Comparison of ENCODE assay signal across 8 cellular contexts in the genomic region with DNA sequence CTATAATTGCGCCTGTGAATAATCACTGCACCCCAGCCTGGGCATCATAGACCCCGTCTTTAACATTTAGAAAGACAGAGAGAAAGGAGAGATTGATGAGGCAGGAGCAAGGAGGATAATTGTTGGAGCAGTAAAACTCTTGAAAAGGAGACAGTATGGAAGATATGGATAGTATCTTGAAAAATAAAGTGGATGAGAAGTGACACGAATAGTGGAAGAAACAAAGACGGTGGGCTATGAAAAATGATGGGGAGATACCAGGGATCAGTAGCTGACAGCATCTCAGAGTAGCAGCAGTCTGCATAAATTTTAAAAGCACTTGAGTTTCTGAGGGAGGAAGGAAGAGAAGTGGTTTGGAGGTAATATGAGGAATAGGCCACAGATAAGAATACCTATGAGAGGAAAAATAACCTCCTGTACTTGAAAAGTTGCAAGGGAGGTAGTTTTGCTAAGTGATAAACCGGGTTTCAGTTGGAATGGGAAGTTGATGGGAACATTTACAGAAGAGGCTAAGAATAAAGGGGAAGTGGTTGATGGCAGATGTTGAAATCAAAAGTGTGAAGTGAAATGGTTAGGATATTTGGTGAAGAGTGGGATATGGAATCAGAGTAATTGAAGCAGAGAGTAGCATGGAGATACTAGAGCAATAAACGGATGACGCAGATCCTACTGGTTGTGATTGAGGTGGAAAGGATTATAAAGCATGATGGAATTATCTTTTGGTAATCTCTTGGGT. TPM values are rescaled to one million over a fixed set of nuclear protein-coding genes. Genes with fewer than 3 reads are reported as not detected.
A peak's percentile ranks its signal among the peaks of the same experiment; 100 is the strongest.
DNase-seq lines count a peak whose midpoint lies in the region; ATAC-seq and TF ChIP-seq lines count a peak whose summit lies in the region.

No MANE protein-coding gene starts in this region.

- no peak for ATAC-seq in activated T-cell treated with anti-CD3 and anti-CD28 coated beads, Interleukin-2, amount 50 U/mL, for 4 hours
- no peak for ATAC-seq in body of pancreas
- no peak for ATAC-seq in GM19351 (IDR thresholded peaks at IDR 0.05; ENCODE audit: unreplicated experiment)

- CTCF ChIA-PET in OCI-LY7 (lab: Charles Lee; ENCODE audit: unreplicated experiment): no interaction called here

- H3K4me3 ChIP-seq in OCI-LY7 (ENCODE audit: low read depth, low read length, poor library complexity, severe bottlenecking) (no peak overlapping the region), fibroblast of lung (replicated peaks in 1 of 4; ENCODE audit: control extremely low read depth in 1 of 4, insufficient read depth in 1 of 4, low read depth in 3 of 4, low read length in 4 of 4) (no peak overlapping the region), tibial artery (no peak overlapping the region), body of pancreas (no peak overlapping the region)

- intact Hi-C loops in OCI-LY7 (cut with micrococcal nuclease; ENCODE audit: unreplicated experiment): no loop called here
- intact Hi-C loops in tibial artery (cut with DNase I; ENCODE audit: low total_unique reads): loop anchor here (10.0 kb wide), 1 partner anchor 73 kb away; a partner anchor contains a TSS
- intact Hi-C loops in body of pancreas (cut with DNase I): no loop called here

- no TSS peak for BruUV-seq in OCI-LY7 (replicated peaks; lab: Mats Ljungman, UMichigan)

- H2AFZ ChIP-seq in OCI-LY7 (ENCODE audit: low read length) (peak overlapping the region; percentile 29; the same call in 1 of the 2 replicates), fibroblast of lung (ENCODE audit: low read length) (peak overlapping the region; percentile 38)

- no peaks in the 10 kb centered on the region for H3K9me3 Mint-ChIP-seq in activated T-cell treated with anti-CD3 and anti-CD28 coated beads, Interleukin-2, amount 50 U/mL, for 4 hours

- DNase-seq in activated T-cell treated with anti-CD3 and anti-CD28 coated beads, Interleukin-2, amount 50 U/mL, for 4 hours: no peak
- no peak for DNase-seq in activated T-cell treated with anti-CD3 and anti-CD28 coated beads, Interleukin-2, amount 50 U/mL, for 1 hour
- no peak for DNase-seq in OCI-LY7 (ENCODE audit: low spot score)
- DNase-seq in fibroblast of lung (ENCODE audit: low read depth in 2 of 2): no peak
- DNase-seq in tibial artery: no peak
- no peak for DNase-seq in GM20000 (ENCODE audit: low spot score)
- no peak for DNase-seq in body of pancreas

- peak overlapping the region; percentile 83; the same call in 1 of the 2 replicates for H3K4me2 ChIP-seq in OCI-LY7 (ENCODE audit: low read length)
- no peak overlapping the region for H3K4me2 ChIP-seq in fibroblast of lung (ENCODE audit: extremely low read depth, insufficient read depth, low read length)

- peaks cover 20% of the 10 kb centered on the region for H3K4me1 Mint-ChIP-seq in activated T-cell treated with anti-CD3 and anti-CD28 coated beads, Interleukin-2, amount 50 U/mL, for 4 hours (ENCODE audit: low read depth)

- H3K27ac ChIP-seq in OCI-LY7 (ENCODE audit: low read depth, low read length, poor library complexity, severe bottlenecking) (no peak overlapping the region), fibroblast of lung (ENCODE audit: insufficient read depth, low read length) (no peak overlapping the region), tibial artery (peak overlapping the region; percentile 93 to 98), body of pancreas (no peak overlapping the region)

- no peak for TF ChIP-seq POLR2A in body of pancreas (IDR thresholded peaks at IDR 0.05)

- TF ChIP-seq CTCF in OCI-LY7 (conservative IDR thresholded peaks at IDR 0.05; ENCODE audit: low read length) (no peak), fibroblast of lung (conservative IDR thresholded peaks at IDR 0.05 in 1 of 2, IDR thresholded peaks at IDR 0.05 in 1 of 2; ENCODE audit: low read depth in 1 of 2, low read length in 2 of 2) (no peak), tibial artery (IDR thresholded peaks at IDR 0.05) (no peak), GM20000 (IDR thresholded peaks at IDR 0.05; ENCODE audit: extremely low read depth, missing control alignments) (no peak), body of pancreas (IDR thresholded peaks at IDR 0.05) (no peak)

- H3K9me2 ChIP-seq in OCI-LY7 (ENCODE audit: insufficient read depth, low read length): no peaks in the 10 kb centered on the region

- peaks cover 2% of the 10 kb centered on the region for H3K36me3 Mint-ChIP-seq in activated T-cell treated with anti-CD3 and anti-CD28 coated beads, Interleukin-2, amount 50 U/mL, for 4 hours (ENCODE audit: insufficient read depth)

- peak overlapping the region; percentile 19 for H3K4me3 Mint-ChIP-seq in activated T-cell treated with anti-CD3 and anti-CD28 coated beads, Interleukin-2, amount 50 U/mL, for 4 hours

- H4K20me1 ChIP-seq in OCI-LY7 (ENCODE audit: insufficient read depth, low read length): peaks cover 20% of the 10 kb centered on the region
- no peaks in the 10 kb centered on the region for H4K20me1 ChIP-seq in fibroblast of lung (ENCODE audit: control insufficient read depth, extremely low read depth, insufficient read depth, low read length)

- WGBS in body of pancreas, 2 donors: 72 to 88% methylated on average over 7 of the region's 7 CpGs

- no peaks in the 10 kb centered on the region for H3K36me3 ChIP-seq in OCI-LY7 (ENCODE audit: insufficient read depth, low read length)
- no peaks in the 10 kb centered on the region for H3K36me3 ChIP-seq in fibroblast of lung (ENCODE audit: control insufficient read depth, insufficient read depth, low read length)
- H3K36me3 ChIP-seq in tibial artery: no peaks in the 10 kb centered on the region
- no peaks in the 10 kb centered on the region for H3K36me3 ChIP-seq in body of pancreas (replicated peaks in 1 of 2; ENCODE audit: insufficient read depth in 1 of 2, low read depth in 2 of 2)

- H3K79me2 ChIP-seq in OCI-LY7 (ENCODE audit: insufficient read depth, low read depth, low read length) (peaks cover 32% of the 10 kb centered on the region), fibroblast of lung (ENCODE audit: control insufficient read depth, insufficient read depth, low read length) (peaks cover 28% of the 10 kb centered on the region)

- H3K27me3 ChIP-seq in fibroblast of lung (ENCODE audit: control insufficient read depth, insufficient read depth, low read length) (no peaks in the 10 kb centered on the region), tibial artery (no peaks in the 10 kb centered on the region), body of pancreas (no peaks in the 10 kb centered on the region)

- H3K9ac ChIP-seq in fibroblast of lung (ENCODE audit: insufficient read depth, low read length): no peak overlapping the region

- H3K27me3 Mint-ChIP-seq in activated T-cell treated with anti-CD3 and anti-CD28 coated beads, Interleukin-2, amount 50 U/mL, for 4 hours (ENCODE audit: low read depth): no peaks in the 10 kb centered on the region

- POLR2A ChIA-PET in OCI-LY7 (lab: Charles Lee): interaction anchor here (0.6 to 0.7 kb wide), 2 partner anchors 64 to 1034 kb away, joined by 3 read pairs; no protein-coding TSS in a partner anchor

- H3K4me1 ChIP-seq in OCI-LY7 (ENCODE audit: insufficient read depth, low read length, poor library complexity, severe bottlenecking) (peaks cover 23% of the 10 kb centered on the region), fibroblast of lung (ENCODE audit: control insufficient read depth, extremely low read depth, insufficient read depth, low read length) (no peaks in the 10 kb centered on the region), tibial artery (peaks cover 0 to 11% (median 4%) of the 10 kb centered on the region in 4 donors), body of pancreas (peaks cover 5% of the 10 kb centered on the region)

- H3K9me3 ChIP-seq in OCI-LY7 (ENCODE audit: low read length): no peaks in the 10 kb centered on the region
- H3K9me3 ChIP-seq in fibroblast of lung (ENCODE audit: control insufficient read depth, insufficient read depth, low read depth, low read length): no peaks in the 10 kb centered on the region
- H3K9me3 ChIP-seq in tibial artery: no peaks in the 10 kb centered on the region
- H3K9me3 ChIP-seq in body of pancreas: no peaks in the 10 kb centered on the region

RNA-seq across cellular contexts. Expression of a gene that starts 1.8 kb away (rescaled TPM):
- 10 to 100 TPM; 12.0 to 15.7 (median 13.1) TPM for total RNA-seq in activated T-cell treated with anti-CD3 and anti-CD28 coated beads, Interleukin-2, amount 50 U/mL, for 4 hours
- total RNA-seq in OCI-LY7 (2014; rRNA removed; shearing (Covaris generic)): 9.1 and 14.2 TPM in 2 replicates
- 16.4 and 16.5 TPM in 2 replicates for total RNA-seq in OCI-LY7 (2022)
- total RNA-seq in fibroblast of lung: 12.4 and 14.4 TPM in 2 replicates
- polyA plus RNA-seq in fibroblast of lung: 6.3 and 6.8 TPM in 2 replicates
- 5.7 and 5.9 TPM in 2 replicates for polyA plus RNA-seq in fibroblast of lung (2012)
- 1.8 and 3.2 TPM in 2 replicates for polyA minus RNA-seq in fibroblast of lung (ENCODE audit: low replicate concordance)
- 10 to 100 TPM in 1 of 2 donors, 1 to 10 TPM in 1; 6.5 to 15.5 TPM for total RNA-seq in body of pancreas

Comparison
In these comparisons a context has a peak if more than half of its experiments do, and no peak if none do; other contexts are left out.
1. H3K27ac ChIP-seq: peak in tibial artery (2 of 2); none in OCI-LY7 (single experiment), fibroblast of lung (single experiment) and body of pancreas (0 of 4).